In genomic region chr5:37875051-37875787, GRCh38 we compare ENCODE assay signal across 3 cellular contexts.
TF ChIP-seq lines count a peak whose summit lies in the region.

No MANE protein-coding gene starts in this region.

TF ChIP-seq in SK-N-SH, 30 proteins besides CTCF, POLR2A, EP300 and RAD21:
- TF ChIP-seq FOSL2 (IDR thresholded peaks at IDR 0.05; ENCODE audit: borderline replicate concordance, low read depth) = 0 out of 2 replicates have a peak, but pooled peaks have one; percentile 24
- TF ChIP-seq JUND (IDR thresholded peaks at IDR 0.05) = 0 out of 2 replicates have a peak, but pooled peaks have one; percentile 29
- TF ChIP-seq REST (IDR thresholded peaks at IDR 0.05; ENCODE audit: low read depth, low read length) = no peak
- no peak for TF ChIP-seq GABPA (IDR thresholded peaks at IDR 0.05; ENCODE audit: low read depth)

TF ChIP-seq in SK-N-SH treated with all-trans-retinoic acid at 6 μM for 48 hours, 23 proteins besides CTCF, POLR2A, EP300 and RAD21:
- TF ChIP-seq ZNF565 (CRISPR knock-in tag; conservative IDR thresholded peaks at IDR 0.05; ENCODE audit: low read depth) = no peak
- no peak for TF ChIP-seq GLIS3 (CRISPR knock-in tag; IDR thresholded peaks at IDR 0.05)
- no peak for TF ChIP-seq ZFP30 (CRISPR knock-in tag; IDR thresholded peaks at IDR 0.05)
- TF ChIP-seq CREB5 (CRISPR knock-in tag; IDR thresholded peaks at IDR 0.05; ENCODE audit: low read depth) = no peak
- TF ChIP-seq RARB (CRISPR knock-in tag; IDR thresholded peaks at IDR 0.05) = no peak
- TF ChIP-seq ZNF8 (CRISPR knock-in tag; IDR thresholded peaks at IDR 0.05) = no peak
- no peak for TF ChIP-seq ARNTL (CRISPR knock-in tag; IDR thresholded peaks at IDR 0.05; ENCODE audit: borderline replicate concordance, low read depth)
- TF ChIP-seq, protein P1, sequence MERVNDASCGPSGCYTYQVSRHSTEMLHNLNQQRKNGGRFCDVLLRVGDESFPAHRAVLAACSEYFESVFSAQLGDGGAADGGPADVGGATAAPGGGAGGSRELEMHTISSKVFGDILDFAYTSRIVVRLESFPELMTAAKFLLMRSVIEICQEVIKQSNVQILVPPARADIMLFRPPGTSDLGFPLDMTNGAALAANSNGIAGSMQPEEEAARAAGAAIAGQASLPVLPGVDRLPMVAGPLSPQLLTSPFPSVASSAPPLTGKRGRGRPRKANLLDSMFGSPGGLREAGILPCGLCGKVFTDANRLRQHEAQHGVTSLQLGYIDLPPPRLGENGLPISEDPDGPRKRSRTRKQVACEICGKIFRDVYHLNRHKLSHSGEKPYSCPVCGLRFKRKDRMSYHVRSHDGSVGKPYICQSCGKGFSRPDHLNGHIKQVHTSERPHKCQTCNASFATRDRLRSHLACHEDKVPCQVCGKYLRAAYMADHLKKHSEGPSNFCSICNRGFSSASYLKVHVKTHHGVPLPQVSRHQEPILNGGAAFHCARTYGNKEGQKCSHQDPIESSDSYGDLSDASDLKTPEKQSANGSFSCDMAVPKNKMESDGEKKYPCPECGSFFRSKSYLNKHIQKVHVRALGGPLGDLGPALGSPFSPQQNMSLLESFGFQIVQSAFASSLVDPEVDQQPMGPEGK (CRISPR knock-in tag; IDR thresholded peaks at IDR 0.05; ENCODE audit: borderline replicate concordance) = no peak
- no peak for TF ChIP-seq CSDC2 (CRISPR knock-in tag; IDR thresholded peaks at IDR 0.05)
- TF ChIP-seq BACH2 (CRISPR knock-in tag; IDR thresholded peaks at IDR 0.05; ENCODE audit: borderline replicate concordance) = no peak
- no peak for TF ChIP-seq OSR1 (CRISPR knock-in tag; IDR thresholded peaks at IDR 0.05)
- TF ChIP-seq SNAI2 (CRISPR knock-in tag; IDR thresholded peaks at IDR 0.05) = no peak
- TF ChIP-seq, protein P2, sequence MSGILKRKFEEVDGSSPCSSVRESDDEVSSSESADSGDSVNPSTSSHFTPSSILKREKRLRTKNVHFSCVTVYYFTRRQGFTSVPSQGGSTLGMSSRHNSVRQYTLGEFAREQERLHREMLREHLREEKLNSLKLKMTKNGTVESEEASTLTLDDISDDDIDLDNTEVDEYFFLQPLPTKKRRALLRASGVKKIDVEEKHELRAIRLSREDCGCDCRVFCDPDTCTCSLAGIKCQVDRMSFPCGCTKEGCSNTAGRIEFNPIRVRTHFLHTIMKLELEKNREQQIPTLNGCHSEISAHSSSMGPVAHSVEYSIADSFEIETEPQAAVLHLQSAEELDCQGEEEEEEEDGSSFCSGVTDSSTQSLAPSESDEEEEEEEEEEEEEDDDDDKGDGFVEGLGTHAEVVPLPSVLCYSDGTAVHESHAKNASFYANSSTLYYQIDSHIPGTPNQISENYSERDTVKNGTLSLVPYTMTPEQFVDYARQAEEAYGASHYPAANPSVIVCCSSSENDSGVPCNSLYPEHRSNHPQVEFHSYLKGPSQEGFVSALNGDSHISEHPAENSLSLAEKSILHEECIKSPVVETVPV (CRISPR knock-in tag; IDR thresholded peaks at IDR 0.05) = no peak
- TF ChIP-seq ISL1 (CRISPR knock-in tag; IDR thresholded peaks at IDR 0.05) = no peak
- TF ChIP-seq ZNF70 (CRISPR knock-in tag; IDR thresholded peaks at IDR 0.05) = no peak
- no peak for TF ChIP-seq POU6F1 (CRISPR knock-in tag; IDR thresholded peaks at IDR 0.05; ENCODE audit: borderline replicate concordance, low read depth)
- no peak for TF ChIP-seq ESRRG (CRISPR knock-in tag; IDR thresholded peaks at IDR 0.05)
- TF ChIP-seq TCF4 (CRISPR knock-in tag; IDR thresholded peaks at IDR 0.05; ENCODE audit: borderline replicate concordance) = no peak
TF ChIP-seq in SK-N-SH treated with all-trans-retinoic acid at 6 μM for 48 hours: peak in this region for 0.

TF ChIP-seq in IMR-90, 13 proteins besides CTCF, POLR2A, EP300 and RAD21:
- TF ChIP-seq NFE2L2 (IDR thresholded peaks at IDR 0.05; ENCODE audit: low read depth, low read length) = peak; percentile 63; the same call in 1 of the 2 replicates
- peak; percentile 90 for TF ChIP-seq FOS (IDR thresholded peaks at IDR 0.05; ENCODE audit: low read depth, low read length)
- TF ChIP-seq MAFK (IDR thresholded peaks at IDR 0.05; ENCODE audit: low read depth, low read length) = peak; percentile 41; the same call in 1 of the 2 replicates
- peak; percentile 69 for TF ChIP-seq CEBPB (IDR thresholded peaks at IDR 0.05; ENCODE audit: low read depth, low read length)
- no peak for TF ChIP-seq MXI1 (IDR thresholded peaks at IDR 0.05; ENCODE audit: borderline replicate concordance, low read depth, low read length)
